24 cellular contexts compared by ENCODE assay signal in the genomic region with DNA sequence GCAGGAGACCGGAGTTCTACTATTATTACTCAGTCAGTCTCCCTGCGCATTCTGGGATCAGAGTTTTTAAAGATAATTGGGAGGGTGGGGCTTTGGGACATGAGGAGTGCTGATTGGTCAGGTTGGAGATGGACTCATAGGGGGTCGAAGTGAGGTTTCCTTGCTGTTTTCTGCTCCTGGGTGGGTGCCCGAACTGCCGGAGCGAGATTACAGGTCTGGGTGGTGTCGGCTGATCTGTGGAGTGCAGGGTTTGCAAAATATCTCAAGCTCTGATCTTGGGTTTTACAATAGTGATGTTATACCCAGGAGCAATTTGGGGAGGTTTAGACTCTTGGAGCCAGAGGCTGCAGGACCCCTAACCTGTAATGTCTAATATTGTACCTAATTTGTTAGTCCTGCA. TPM values are rescaled to one million over a fixed set of nuclear protein-coding genes. Genes with fewer than 3 reads are reported as not detected.
DNase-seq lines count a peak whose midpoint lies in the region; ATAC-seq, FAIRE-seq and TF ChIP-seq lines count a peak whose summit lies in the region.
"Had no signal": no experiment of that assay in that cellular context is flagged by ENCODE, and none has a peak within 500 bp of the region (broad histone marks: within the 10 kb centered on the region; RNA-seq: fewer than 3 reads in every experiment).

No MANE protein-coding gene starts in this region.

- peaks cover 15 to 23% of the 10 kb centered on the region in 2 experiments for H3K36me3 ChIP-seq in mesenchymal stem cell (ENCODE audit: control insufficient read depth in 1 of 2, insufficient read depth in 2 of 2, low read depth in 1 of 2, low read length in 2 of 2)
- H3K36me3 ChIP-seq: vagina had no signal

- no peak for FAIRE-seq in D721Med (lab: Jason Lieb, UNC)
- FAIRE-seq: GM12892, GM19239 had no signal

- no peak overlapping the region for H2BK12ac ChIP-seq in mesenchymal stem cell (ENCODE audit: low read length in 2 of 2)

- no peak overlapping the region for H3K4ac ChIP-seq in mesenchymal stem cell (ENCODE audit: low read depth in 1 of 2, low read length in 2 of 2)

- no peak overlapping the region for H3K14ac ChIP-seq in mesenchymal stem cell (ENCODE audit: low read length in 2 of 2)

- H3K27ac ChIP-seq in mesenchymal stem cell (ENCODE audit: low read length, poor library complexity, severe bottlenecking) = no peak overlapping the region
- H3K27ac ChIP-seq: C4-2B, suprapubic skin, vagina, WERI-Rb-1 had no signal

- H3K4me3 ChIP-seq in mesenchymal stem cell (ENCODE audit: insufficient read depth in 1 of 2, low read depth in 1 of 2, low read length in 2 of 2) = peak overlapping the region in 1 of 2 experiments; percentile 100
- H3K4me3 ChIP-seq: suprapubic skin, vagina had no signal

- peaks cover 62% of the 10 kb centered on the region for H3K4me1 Mint-ChIP-seq in activated T-cell treated with anti-CD3 and anti-CD28 coated beads, Interleukin-2, amount 50 U/mL, for 72 hours (ENCODE audit: low read depth)
- peaks cover 52% of the 10 kb centered on the region for H3K4me1 Mint-ChIP-seq in activated naive CD8-positive, alpha-beta T cell treated with anti-CD3 and anti-CD28 coated beads for 36 hours
- H3K4me1 Mint-ChIP-seq in stimulated activated naive CD8-positive, alpha-beta T cell treated with anti-CD3 and anti-CD28 coated beads, Interleukin-15, amount 100 ng/mL, for 72 hours = peaks cover 72% of the 10 kb centered on the region

- H3K27me3 Mint-ChIP-seq in activated T-cell treated with anti-CD3 and anti-CD28 coated beads, Interleukin-2, amount 50 U/mL, for 72 hours (ENCODE audit: low read depth) = no peaks in the 10 kb centered on the region
- H3K27me3 Mint-ChIP-seq in activated naive CD8-positive, alpha-beta T cell treated with anti-CD3 and anti-CD28 coated beads for 36 hours = no peaks in the 10 kb centered on the region
- H3K27me3 Mint-ChIP-seq in stimulated activated naive CD8-positive, alpha-beta T cell treated with anti-CD3 and anti-CD28 coated beads, Interleukin-15, amount 100 ng/mL, for 72 hours = no peaks in the 10 kb centered on the region

- H3K27ac Mint-ChIP-seq in activated T-cell treated with anti-CD3 and anti-CD28 coated beads, Interleukin-2, amount 50 U/mL, for 72 hours = no peak overlapping the region
- peak overlapping the region; percentile 31 for H3K27ac Mint-ChIP-seq in activated naive CD8-positive, alpha-beta T cell treated with anti-CD3 and anti-CD28 coated beads for 36 hours
- H3K27ac Mint-ChIP-seq in stimulated activated naive CD8-positive, alpha-beta T cell treated with anti-CD3 and anti-CD28 coated beads, Interleukin-15, amount 100 ng/mL, for 72 hours = no peak overlapping the region

- TF ChIP-seq CTCF in D721Med (IDR thresholded peaks at IDR 0.05; ENCODE audit: insufficient read depth, missing control alignments) = no peak

- WGBS in mesenchymal stem cell = over 99% methylated on average over 7 of the region's 7 CpGs

- H3K4me2 ChIP-seq in mesenchymal stem cell (ENCODE audit: low read length, poor library complexity, severe bottlenecking) = no peak overlapping the region

- no peak overlapping the region for H2BK5ac ChIP-seq in mesenchymal stem cell (ENCODE audit: low read depth, low read length, poor library complexity, severe bottlenecking)

- H3K9ac ChIP-seq in mesenchymal stem cell (ENCODE audit: low read length) = peak overlapping the region; percentile 1
- H3K9ac ChIP-seq: GM23248 had no signal

- H2BK15ac ChIP-seq in mesenchymal stem cell (ENCODE audit: low read depth, poor library complexity, severe bottlenecking) = no peak overlapping the region

- no peak overlapping the region for H4K91ac ChIP-seq in mesenchymal stem cell (ENCODE audit: low read length)

- peaks cover 13% of the 10 kb centered on the region for H3K4me1 ChIP-seq in mesenchymal stem cell (ENCODE audit: control insufficient read depth, insufficient read depth, low read depth, low read length)

- H4K8ac ChIP-seq in mesenchymal stem cell (ENCODE audit: low read length) = no peak overlapping the region

- H3K9me3 Mint-ChIP-seq in activated T-cell treated with anti-CD3 and anti-CD28 coated beads, Interleukin-2, amount 50 U/mL, for 72 hours = no peaks in the 10 kb centered on the region
- H3K9me3 Mint-ChIP-seq in activated naive CD8-positive, alpha-beta T cell treated with anti-CD3 and anti-CD28 coated beads for 36 hours = peaks cover 15% of the 10 kb centered on the region
- no peaks in the 10 kb centered on the region for H3K9me3 Mint-ChIP-seq in stimulated activated naive CD8-positive, alpha-beta T cell treated with anti-CD3 and anti-CD28 coated beads, Interleukin-15, amount 100 ng/mL, for 72 hours
- H3K9me3 Mint-ChIP-seq: activated T-cell treated with anti-CD3 and anti-CD28 coated beads, Interleukin-2, amount 50 U/mL, for 4 hours had no signal

- H3K18ac ChIP-seq in mesenchymal stem cell (ENCODE audit: low read depth in 1 of 2, low read length in 2 of 2) = no peak overlapping the region

- peak overlapping the region; percentile 49 to 90 for H3K4me3 Mint-ChIP-seq in activated T-cell treated with anti-CD3 and anti-CD28 coated beads, Interleukin-2, amount 50 U/mL, for 72 hours
- H3K4me3 Mint-ChIP-seq in activated naive CD8-positive, alpha-beta T cell treated with anti-CD3 and anti-CD28 coated beads for 36 hours = peak overlapping the region; percentile 24
- peak overlapping the region; percentile 19 to 93 for H3K4me3 Mint-ChIP-seq in stimulated activated naive CD8-positive, alpha-beta T cell treated with anti-CD3 and anti-CD28 coated beads, Interleukin-15, amount 100 ng/mL, for 72 hours
- H3K4me3 Mint-ChIP-seq: activated T-cell treated with anti-CD3 and anti-CD28 coated beads, Interleukin-2, amount 50 U/mL, for 4 hours had no signal

- no peaks in the 10 kb centered on the region for H3K27me3 ChIP-seq in mesenchymal stem cell (ENCODE audit: control insufficient read depth in 1 of 2, insufficient read depth in 1 of 2, low read length in 2 of 2)
- H3K27me3 ChIP-seq: suprapubic skin, vagina had no signal

- no peak for DNase-seq in activated T-cell treated with anti-CD3 and anti-CD28 coated beads, Interleukin-2, amount 50 U/mL, for 72 hours
- DNase-seq in activated T-cell treated with anti-CD3 and anti-CD28 coated beads, Interleukin-2, amount 50 U/mL, for 48 hours = no peak
- DNase-seq in activated naive CD8-positive, alpha-beta T cell treated with anti-CD3 and anti-CD28 coated beads for 36 hours = no peak
- no peak for DNase-seq in mesenchymal stem cell
- no peak for DNase-seq in stimulated activated naive CD8-positive, alpha-beta T cell treated with anti-CD3 and anti-CD28 coated beads, Interleukin-15, amount 100 ng/mL, for 72 hours
- DNase-seq in NCI-H187 treated with DMSO at 0.1 percent for 48 hours (lab: John Stamatoyannopoulos, UW) = no peak
- DNase-seq in D721Med (ENCODE audit: insufficient read length, low spot score) = no peak
- no peak for DNase-seq in NCI-H510A (lab: John Stamatoyannopoulos, UW)
- DNase-seq: activated CD4-positive, alpha-beta T cell treated with anti-CD3 and anti-CD28 coated beads, Interleukin-2, amount 50 U/mL, for 48 hours; activated T-cell treated with anti-CD3 and anti-CD28 coated beads, Interleukin-2, amount 50 U/mL, for 4 hours; DMS153; foreskin fibroblast; NCI-H1694; nucleus accumbens; SHP77; stimulated activated CD4-positive, alpha-beta T cell treated with anti-CD3 and anti-CD28 coated beads, Interleukin-12 subunit alpha, Interleukin-12 subunit beta, amount 100 ng/mL, for 4 hours; SW 1271; WERI-Rb-1 had no signal

- no peak overlapping the region for H2AFZ ChIP-seq in mesenchymal stem cell (ENCODE audit: low read depth, low read length)
- H2AFZ ChIP-seq: GM23248 had no signal

- H3K79me1 ChIP-seq in mesenchymal stem cell (replicated peaks; ENCODE audit: low read length, poor library complexity, severe bottlenecking) = peaks cover 17% of the 10 kb centered on the region

- no peak overlapping the region for H3K23ac ChIP-seq in mesenchymal stem cell (ENCODE audit: low read length in 2 of 2)

- H2BK120ac ChIP-seq in mesenchymal stem cell (ENCODE audit: low read depth, low read length) = no peak overlapping the region

- H2AK5ac ChIP-seq in mesenchymal stem cell (ENCODE audit: low read length, severe bottlenecking) = no peak overlapping the region

- H3K36me3 Mint-ChIP-seq in activated T-cell treated with anti-CD3 and anti-CD28 coated beads, Interleukin-2, amount 50 U/mL, for 72 hours (ENCODE audit: insufficient read depth in 2 of 2) = peaks cover 16 to 38% of the 10 kb centered on the region in 2 donors
- peaks cover 66% of the 10 kb centered on the region for H3K36me3 Mint-ChIP-seq in activated naive CD8-positive, alpha-beta T cell treated with anti-CD3 and anti-CD28 coated beads for 36 hours

- H3K9me3 ChIP-seq in mesenchymal stem cell (ENCODE audit: control insufficient read depth, low read length) = no peaks in the 10 kb centered on the region
- H3K9me3 ChIP-seq: suprapubic skin, vagina had no signal

- ATAC-seq in activated T-cell treated with anti-CD3 and anti-CD28 coated beads, Interleukin-2, amount 50 U/mL, for 72 hours (replicated peaks in 1 of 2) = no peak
- no peak for ATAC-seq in stimulated activated naive CD8-positive, alpha-beta T cell treated with anti-CD3 and anti-CD28 coated beads, Interleukin-15, amount 100 ng/mL, for 72 hours
- ATAC-seq: activated T-cell treated with anti-CD3 and anti-CD28 coated beads, Interleukin-2, amount 50 U/mL, for 4 hours had no signal

RNA-seq across cellular contexts. Expression of a gene that starts 3.9 kb away (rescaled TPM):
- 1 to 10 TPM; 4.8 to 5.3 TPM for total RNA-seq in activated T-cell treated with anti-CD3 and anti-CD28 coated beads, Interleukin-2, amount 50 U/mL, for 72 hours
- 1 to 10 TPM; 3.5 to 3.8 TPM for total RNA-seq in activated naive CD8-positive, alpha-beta T cell treated with anti-CD3 and anti-CD28 coated beads for 36 hours
- polyA plus RNA-seq in mesenchymal stem cell (2013, experiment 1 of 2) = 12.1 TPM
- 13.3 TPM for polyA plus RNA-seq in mesenchymal stem cell (2013, experiment 2 of 2)

RNA-seq across cellular contexts. Expression of a gene that starts 20.4 kb away (rescaled TPM):
- 10 to 100 TPM; 17.2 to 22.7 TPM for total RNA-seq in activated T-cell treated with anti-CD3 and anti-CD28 coated beads, Interleukin-2, amount 50 U/mL, for 72 hours
- total RNA-seq in activated naive CD8-positive, alpha-beta T cell treated with anti-CD3 and anti-CD28 coated beads for 36 hours = 10 to 100 TPM; 15.3 to 16.2 TPM
- polyA plus RNA-seq in mesenchymal stem cell (2013, experiment 1 of 2) = 6.6 TPM
- polyA plus RNA-seq in mesenchymal stem cell (2013, experiment 2 of 2) = 7.0 TPM
